8 cellular contexts compared by ENCODE assay signal in genomic region chr6:13795041-13795748, GRCh38. TPM values are rescaled to one million over a fixed set of nuclear protein-coding genes. Genes with fewer than 3 reads are reported as not detected.
DNase-seq lines count a peak whose midpoint lies in the region; ATAC-seq and TF ChIP-seq lines count a peak whose summit lies in the region.

No MANE protein-coding gene starts in this region.

- intact Hi-C loops in CD4-positive, alpha-beta T cell (cut with DNase I, micrococcal nuclease) = loop anchor here (1.0 to 5.0 kb wide), 6 partner anchors 19 to 350 kb away; partner anchors contain the start of genes MCUR1 (in 1 of the 2) and SIRT5 (in 1 of the 2)
- intact Hi-C loops in activated CD4-positive, alpha-beta memory T cell treated with anti-CD3 and anti-CD28 coated beads for 36 hours (cut with micrococcal nuclease) = loop anchor here (1.0 to 10.0 kb wide), 6 partner anchors 20 to 330 kb away; partner anchors contain the start of gene MCUR1

- peaks cover 10% of the 10 kb centered on the region for H3K36me3 ChIP-seq in effector memory CD4-positive, alpha-beta T cell (ENCODE audit: control insufficient read depth, insufficient read depth, low read length)

- DNase-seq in CD4-positive, alpha-beta T cell = peak; percentile 73 to 85 (median 80)
- DNase-seq in NCI-H82 (lab: John Stamatoyannopoulos, UW) (peak; percentile 89), memory B cell (ENCODE audit: low spot score in 2 of 2) (peak; percentile 74 to 81)
- peak; percentile 93 for DNase-seq in activated CD4-positive, alpha-beta memory T cell treated with anti-CD3 and anti-CD28 coated beads for 36 hours
- peak; percentile 55 to 61 (median 58) for DNase-seq in effector memory CD4-positive, alpha-beta T cell
- DNase-seq in stimulated activated CD8-positive, alpha-beta memory T cell treated with anti-CD3 and anti-CD28 coated beads, Interleukin-15, amount 100 ng/mL, for 4 hours (ENCODE audit: low read depth in 2 of 2) = peak; percentile 44 to 71

- no peaks in the 10 kb centered on the region for H3K4me1 ChIP-seq in effector memory CD4-positive, alpha-beta T cell (ENCODE audit: control insufficient read depth, insufficient read depth, low read length, poor library complexity, severe bottlenecking)

- H3K9me3 ChIP-seq in CD4-positive, alpha-beta T cell (ENCODE audit: control insufficient read depth, low read length) = no peaks in the 10 kb centered on the region
- no peaks in the 10 kb centered on the region for H3K9me3 ChIP-seq in effector memory CD4-positive, alpha-beta T cell (ENCODE audit: control insufficient read depth, low read length)

- peak; percentile 98 for ATAC-seq in CD4-positive, alpha-beta T cell (ENCODE audit: poor library complexity)
- ATAC-seq in GM19395 (IDR thresholded peaks at IDR 0.05; ENCODE audit: unreplicated experiment) = peak; percentile 93
- ATAC-seq in HG03558 (IDR thresholded peaks at IDR 0.05; ENCODE audit: extremely low read depth, unreplicated experiment) = peak; percentile 67
- ATAC-seq in memory B cell (ENCODE audit: low read depth) = peak; percentile 99

- H3K4me1 Mint-ChIP-seq in CD4-positive, alpha-beta T cell (ENCODE audit: low read depth) = no peaks in the 10 kb centered on the region
- peaks cover 24% of the 10 kb centered on the region for H3K4me1 Mint-ChIP-seq in activated CD4-positive, alpha-beta memory T cell treated with anti-CD3 and anti-CD28 coated beads for 36 hours (ENCODE audit: low read depth)
- peaks cover 5% of the 10 kb centered on the region for H3K4me1 Mint-ChIP-seq in memory B cell

- H3K9me3 Mint-ChIP-seq in CD4-positive, alpha-beta T cell = no peaks in the 10 kb centered on the region
- no peaks in the 10 kb centered on the region for H3K9me3 Mint-ChIP-seq in activated CD4-positive, alpha-beta memory T cell treated with anti-CD3 and anti-CD28 coated beads for 36 hours
- H3K9me3 Mint-ChIP-seq in memory B cell = no peaks in the 10 kb centered on the region

- H3K27ac ChIP-seq in CD4-positive, alpha-beta T cell (ENCODE audit: low read depth, low read length) = no peak overlapping the region
- no peak overlapping the region for H3K27ac ChIP-seq in effector memory CD4-positive, alpha-beta T cell (ENCODE audit: insufficient read depth, low read length, poor library complexity, severe bottlenecking)

- no peaks in the 10 kb centered on the region for H3K27me3 ChIP-seq in CD4-positive, alpha-beta T cell (ENCODE audit: control insufficient read depth, insufficient read depth, low read length)
- no peaks in the 10 kb centered on the region for H3K27me3 ChIP-seq in effector memory CD4-positive, alpha-beta T cell (replicated peaks; ENCODE audit: control insufficient read depth, insufficient read depth, low read length, poor library complexity, severe bottlenecking)

- POLR2A ChIA-PET in CD4-positive, alpha-beta T cell (lab: Charles Lee) = no interaction called here
- POLR2A ChIA-PET in activated CD4-positive, alpha-beta memory T cell treated with anti-CD3 and anti-CD28 coated beads for 36 hours (lab: Charles Lee) = interaction anchor here (0.6 to 1.1 kb wide), 3 partner anchors 18 to 178 kb away, joined by 3 to 4 read pairs (median 3); partner anchors contain the start of gene RANBP9

- CTCF ChIA-PET in CD4-positive, alpha-beta T cell (lab: Charles Lee) = interaction anchor here (0.6 to 2.3 kb wide), 18 partner anchors 13 to 272 kb away, joined by 3 to 15 read pairs (median 4); partner anchors contain the start of genes MCUR1 and SIRT5
- CTCF ChIA-PET in activated CD4-positive, alpha-beta memory T cell treated with anti-CD3 and anti-CD28 coated beads for 36 hours (lab: Charles Lee) = interaction anchor here (0.6 to 2.9 kb wide), 22 partner anchors 9 to 1756 kb away, joined by 3 to 16 read pairs (median 4); partner anchors contain the start of genes MCUR1, NOL7 and SIRT5

- no peak overlapping the region for H3K4me3 Mint-ChIP-seq in CD4-positive, alpha-beta T cell
- H3K4me3 Mint-ChIP-seq in activated CD4-positive, alpha-beta memory T cell treated with anti-CD3 and anti-CD28 coated beads for 36 hours = no peak overlapping the region
- H3K4me3 Mint-ChIP-seq in memory B cell = no peak overlapping the region

- H3K27ac Mint-ChIP-seq in CD4-positive, alpha-beta T cell = no peak overlapping the region
- no peak overlapping the region for H3K27ac Mint-ChIP-seq in activated CD4-positive, alpha-beta memory T cell treated with anti-CD3 and anti-CD28 coated beads for 36 hours
- no peak overlapping the region for H3K27ac Mint-ChIP-seq in memory B cell

- peaks cover 45% of the 10 kb centered on the region for H3K36me3 Mint-ChIP-seq in CD4-positive, alpha-beta T cell (ENCODE audit: low read depth)
- peaks cover 16% of the 10 kb centered on the region for H3K36me3 Mint-ChIP-seq in activated CD4-positive, alpha-beta memory T cell treated with anti-CD3 and anti-CD28 coated beads for 36 hours
- peaks cover 6% of the 10 kb centered on the region for H3K36me3 Mint-ChIP-seq in memory B cell

- peak; percentile 90 for TF ChIP-seq CTCF in CD4-positive, alpha-beta T cell (IDR thresholded peaks at IDR 0.05)

- H3K4me3 ChIP-seq in effector memory CD4-positive, alpha-beta T cell (ENCODE audit: insufficient read depth, low read depth, low read length, poor library complexity, severe bottlenecking) = no peak overlapping the region

- H3K27me3 Mint-ChIP-seq in CD4-positive, alpha-beta T cell = no peaks in the 10 kb centered on the region
- H3K27me3 Mint-ChIP-seq in activated CD4-positive, alpha-beta memory T cell treated with anti-CD3 and anti-CD28 coated beads for 36 hours = no peaks in the 10 kb centered on the region
- no peaks in the 10 kb centered on the region for H3K27me3 Mint-ChIP-seq in memory B cell

RNA-seq across cellular contexts. Expression of gene MCUR1, which starts 19.2 kb away (rescaled TPM):
- 1 to 10 TPM; 3.2 to 4.5 TPM for total RNA-seq in CD4-positive, alpha-beta T cell
- 10 to 100 TPM; 36.6 to 38.8 TPM for total RNA-seq in activated CD4-positive, alpha-beta memory T cell treated with anti-CD3 and anti-CD28 coated beads for 36 hours

Comparison
In these comparisons a context has a peak if more than half of its experiments do, and no peak if none do; other contexts are left out.
1. RNA of gene MCUR1, which starts 19.2 kb away (total RNA-seq): 36.6 to 38.8 TPM in activated CD4-positive, alpha-beta memory T cell treated with anti-CD3 and anti-CD28 coated beads for 36 hours; 3.2 to 4.5 TPM in CD4-positive, alpha-beta T cell; every median in the first group is over 4 times any median in the second.
2. Peak in every context shown above with its lines, with median percentiles within 50 percentile points of each other: ATAC-seq and DNase-seq.